In the genomic region with DNA sequence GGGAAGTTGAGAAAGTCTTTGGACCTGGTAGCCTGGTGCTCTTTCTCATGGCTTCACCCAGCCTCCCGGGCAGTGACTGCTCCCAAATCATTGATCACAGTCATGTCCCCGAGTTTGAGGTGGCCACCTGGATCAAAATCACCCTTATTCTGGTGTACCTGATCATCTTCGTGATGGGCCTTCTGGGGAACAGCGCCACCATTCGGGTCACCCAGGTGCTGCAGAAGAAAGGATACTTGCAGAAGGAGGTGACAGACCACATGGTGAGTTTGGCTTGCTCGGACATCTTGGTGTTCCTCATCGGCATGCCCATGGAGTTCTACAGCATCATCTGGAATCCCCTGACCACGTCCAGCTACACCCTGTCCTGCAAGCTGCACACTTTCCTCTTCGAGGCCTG, we compare ENCODE assay signal across 11 cellular contexts. TPM values are rescaled to one million over a fixed set of nuclear protein-coding genes. Genes with fewer than 3 reads are reported as not detected.
DNase-seq lines count a peak whose midpoint lies in the region; ATAC-seq and TF ChIP-seq lines count a peak whose summit lies in the region.
"Had no signal": no experiment of that assay in that cellular context is flagged by ENCODE, and none has a peak within 500 bp of the region (broad histone marks: within the 10 kb centered on the region; RNA-seq: fewer than 3 reads in every experiment).

No MANE protein-coding gene starts in this region.

- no peak overlapping the region for H2AFZ ChIP-seq in OCI-LY7 (ENCODE audit: low read length)

- H3K27me3 Mint-ChIP-seq in nephron progenitor cell (ENCODE audit: low read depth, poor library complexity): peaks cover 74% of the 10 kb centered on the region

- H3K27ac Mint-ChIP-seq in nephron progenitor cell: no peak overlapping the region
- H3K27ac Mint-ChIP-seq: activated CD8-positive, alpha-beta T cell treated with anti-CD3 and anti-CD28 coated beads for 36 hours had no signal

- H3K4me1 ChIP-seq in OCI-LY7 (ENCODE audit: insufficient read depth, low read length, poor library complexity, severe bottlenecking): no peaks in the 10 kb centered on the region

- TF ChIP-seq CTCF in AG09319 (IDR thresholded peaks at IDR 0.05; ENCODE audit: low read depth, low read length): peak; percentile 8
- peak; percentile 38; the same call in 1 of the 2 replicates for TF ChIP-seq CTCF in OCI-LY7 (conservative IDR thresholded peaks at IDR 0.05; ENCODE audit: low read length)
- TF ChIP-seq CTCF in epithelial cell of esophagus (IDR thresholded peaks at IDR 0.05; ENCODE audit: insufficient read depth, low read depth, low read length, missing control alignments): peak; percentile 28
- TF ChIP-seq CTCF in nephron progenitor cell (IDR thresholded peaks at IDR 0.05): no peak

- intact Hi-C loops in OCI-LY7 (cut with micrococcal nuclease; ENCODE audit: unreplicated experiment): no loop called here

- H3K4me1 Mint-ChIP-seq in nephron progenitor cell: peaks cover 19% of the 10 kb centered on the region

- no peaks in the 10 kb centered on the region for H3K9me3 Mint-ChIP-seq in nephron progenitor cell
- H3K9me3 Mint-ChIP-seq: activated CD8-positive, alpha-beta T cell treated with anti-CD3 and anti-CD28 coated beads for 36 hours had no signal

- ATAC-seq in GM21723 (IDR thresholded peaks at IDR 0.05; ENCODE audit: unreplicated experiment) (no peak), HG03039 (IDR thresholded peaks at IDR 0.05; ENCODE audit: unreplicated experiment) (no peak)
- ATAC-seq: activated CD8-positive, alpha-beta T cell treated with anti-CD3 and anti-CD28 coated beads for 36 hours had no signal

- no peak overlapping the region for H3K4me2 ChIP-seq in OCI-LY7 (ENCODE audit: low read length)

- no peaks in the 10 kb centered on the region for H3K36me3 ChIP-seq in OCI-LY7 (ENCODE audit: insufficient read depth, low read length)

- DNase-seq in AG09319 (ENCODE audit: extremely low read depth, low read depth) (no peak), OCI-LY7 (ENCODE audit: low spot score) (no peak), epithelial cell of esophagus (ENCODE audit: low read depth) (no peak), nephron progenitor cell (no peak), HK-2 (ENCODE audit: unreplicated experiment) (no peak), NCI-H1436 treated with DMSO at 0.1 percent for 48 hours (lab: John Stamatoyannopoulos, UW) (no peak)
- DNase-seq: activated CD8-positive, alpha-beta T cell treated with anti-CD3 and anti-CD28 coated beads for 36 hours had no signal

- H3K27ac ChIP-seq in OCI-LY7 (ENCODE audit: low read depth, low read length, poor library complexity, severe bottlenecking): no peak overlapping the region
- H3K27ac ChIP-seq: C4-2B had no signal

- CTCF ChIA-PET in OCI-LY7 (lab: Charles Lee; ENCODE audit: unreplicated experiment): no interaction called here

- no peaks in the 10 kb centered on the region for H3K9me3 ChIP-seq in OCI-LY7 (ENCODE audit: low read length)

- H3K4me3 ChIP-seq in OCI-LY7 (ENCODE audit: low read depth, low read length, poor library complexity, severe bottlenecking): no peak overlapping the region
- peak overlapping the region; percentile 52 for H3K4me3 ChIP-seq in epithelial cell of esophagus (ENCODE audit: low read length)

- no peaks in the 10 kb centered on the region for H4K20me1 ChIP-seq in OCI-LY7 (ENCODE audit: insufficient read depth, low read length)

- no peaks in the 10 kb centered on the region for H3K36me3 Mint-ChIP-seq in nephron progenitor cell (ENCODE audit: low read depth)

- POLR2A ChIA-PET in OCI-LY7 (lab: Charles Lee): no interaction called here

- peak overlapping the region; percentile 85 for H3K4me3 Mint-ChIP-seq in nephron progenitor cell
- H3K4me3 Mint-ChIP-seq: activated CD8-positive, alpha-beta T cell treated with anti-CD3 and anti-CD28 coated beads for 36 hours had no signal

- no peaks in the 10 kb centered on the region for H3K79me2 ChIP-seq in OCI-LY7 (ENCODE audit: insufficient read depth, low read depth, low read length)

- no peaks in the 10 kb centered on the region for H3K9me2 ChIP-seq in OCI-LY7 (ENCODE audit: insufficient read depth, low read length)

- no TSS peak for BruUV-seq in OCI-LY7 (replicated peaks; lab: Mats Ljungman, UMichigan)

RNA-seq across cellular contexts. Expression of a gene that starts 0.4 kb away (rescaled TPM):
- total RNA-seq in OCI-LY7 (2014; rRNA removed; shearing (Covaris generic)): 0.13 TPM in 1 of 2 replicates, not detected in the other
- total RNA-seq in OCI-LY7 (2022): not detected in 2 replicates
- total RNA-seq: activated CD8-positive, alpha-beta T cell treated with anti-CD3 and anti-CD28 coated beads for 36 hours; Right ventricle myocardium superior had no signal
